ENCODE assay signal across 22 cellular contexts in the genomic region with DNA sequence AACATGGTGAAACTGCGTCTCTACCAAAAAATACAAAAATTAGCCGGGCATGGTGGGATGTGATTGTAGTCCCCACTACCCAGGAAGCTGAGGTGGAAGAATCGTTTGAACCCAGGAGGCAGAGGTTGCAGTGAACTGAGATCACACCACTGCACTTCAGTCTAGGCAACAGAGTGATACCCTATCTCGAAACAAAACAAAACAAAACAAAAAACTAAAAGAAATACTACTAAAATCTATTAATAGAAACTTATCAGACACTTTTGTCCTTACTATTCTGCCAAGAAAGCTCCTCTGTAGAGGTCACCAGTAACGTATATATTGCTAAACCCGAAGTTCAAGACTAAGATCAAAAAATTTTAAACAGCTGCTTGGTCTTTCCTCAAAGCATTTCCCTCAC.
"Had no signal": no experiment of that assay in that cellular context is flagged by ENCODE, and none has a peak within 500 bp of the region (broad histone marks: within the 10 kb centered on the region; RNA-seq: fewer than 3 reads in every experiment).

No MANE protein-coding gene starts in this region.

- H3K4me2 ChIP-seq: hepatocyte had no signal

- H3K4me1 Mint-ChIP-seq: nephron had no signal

- H3K27ac Mint-ChIP-seq: stimulated activated naive B cell treated with anti-CD40 and anti-IgM and Interleukin-4, amounts not matched to agents 10 μg/mL and 1 μg/mL and 100 μg/mL, for 72 hours; stimulated activated naive CD8-positive, alpha-beta T cell treated with anti-CD3 and anti-CD28 coated beads, Interleukin-15, amount 100 ng/mL, for 72 hours had no signal

- H3K4me3 Mint-ChIP-seq: nephron; stimulated activated naive B cell treated with anti-CD40 and anti-IgM and Interleukin-4, amounts not matched to agents 10 μg/mL and 1 μg/mL and 100 μg/mL, for 72 hours; stimulated activated naive CD8-positive, alpha-beta T cell treated with anti-CD3 and anti-CD28 coated beads, Interleukin-15, amount 100 ng/mL, for 72 hours had no signal

- H3K9me3 ChIP-seq: colonic mucosa, esophagus squamous epithelium, gastroesophageal sphincter, mucosa of descending colon, psoas muscle, sigmoid colon, thoracic aorta had no signal

- H3K27me3 ChIP-seq: colonic mucosa, esophagus squamous epithelium, gastroesophageal sphincter, hepatocyte, sigmoid colon had no signal

- H3K9me3 Mint-ChIP-seq: nephron; stimulated activated naive B cell treated with anti-CD40 and anti-IgM and Interleukin-4, amounts not matched to agents 10 μg/mL and 1 μg/mL and 100 μg/mL, for 72 hours; stimulated activated naive CD8-positive, alpha-beta T cell treated with anti-CD3 and anti-CD28 coated beads, Interleukin-15, amount 100 ng/mL, for 72 hours had no signal

- H3K27ac ChIP-seq: colonic mucosa, esophagus squamous epithelium, gastroesophageal sphincter, hepatocyte, parathyroid adenoma, psoas muscle, sigmoid colon, skin epidermis had no signal

- DNase-seq: colonic mucosa; esophagus squamous epithelium; foreskin fibroblast; glutamatergic neuron; kidney; left colon; mammary epithelial cell; mucosa of descending colon; psoas muscle; retina; sigmoid colon; stimulated activated CD4-positive, alpha-beta T cell treated with anti-CD3 and anti-CD28 coated beads, Interleukin-2, amount 100 ng/mL, for 24 hours; stimulated activated CD4-positive, alpha-beta T cell treated with anti-CD3 and anti-CD28 coated beads, Interleukin-4, amount 100 ng/mL, for 4 hours; stimulated activated naive B cell treated with anti-CD40 and anti-IgM and Interleukin-4, amounts not matched to agents 10 μg/mL and 1 μg/mL and 100 μg/mL, for 72 hours; stimulated activated naive CD8-positive, alpha-beta T cell treated with anti-CD3 and anti-CD28 coated beads, Interleukin-15, amount 100 ng/mL, for 72 hours; trophoblast cell had no signal

- H3K27me3 Mint-ChIP-seq: stimulated activated naive B cell treated with anti-CD40 and anti-IgM and Interleukin-4, amounts not matched to agents 10 μg/mL and 1 μg/mL and 100 μg/mL, for 72 hours; stimulated activated naive CD8-positive, alpha-beta T cell treated with anti-CD3 and anti-CD28 coated beads, Interleukin-15, amount 100 ng/mL, for 72 hours had no signal

- H2AFZ ChIP-seq: hepatocyte, parathyroid adenoma had no signal

- H3K4me1 ChIP-seq: colonic mucosa, esophagus squamous epithelium, parathyroid adenoma, sigmoid colon had no signal

- ATAC-seq: gastroesophageal sphincter; left colon; mucosa of descending colon; psoas muscle; stimulated activated naive B cell treated with anti-CD40 and anti-IgM and Interleukin-4, amounts not matched to agents 10 μg/mL and 1 μg/mL and 100 μg/mL, for 72 hours; stimulated activated naive CD8-positive, alpha-beta T cell treated with anti-CD3 and anti-CD28 coated beads, Interleukin-15, amount 100 ng/mL, for 72 hours had no signal

- H3K79me2 ChIP-seq: parathyroid adenoma had no signal

- H3K4me3 ChIP-seq: colonic mucosa, esophagus squamous epithelium, gastroesophageal sphincter, hepatocyte, mucosa of descending colon, psoas muscle, sigmoid colon, skin epidermis, thoracic aorta had no signal
